Comparison of ENCODE assay signal across 24 cellular contexts in the genomic region with DNA sequence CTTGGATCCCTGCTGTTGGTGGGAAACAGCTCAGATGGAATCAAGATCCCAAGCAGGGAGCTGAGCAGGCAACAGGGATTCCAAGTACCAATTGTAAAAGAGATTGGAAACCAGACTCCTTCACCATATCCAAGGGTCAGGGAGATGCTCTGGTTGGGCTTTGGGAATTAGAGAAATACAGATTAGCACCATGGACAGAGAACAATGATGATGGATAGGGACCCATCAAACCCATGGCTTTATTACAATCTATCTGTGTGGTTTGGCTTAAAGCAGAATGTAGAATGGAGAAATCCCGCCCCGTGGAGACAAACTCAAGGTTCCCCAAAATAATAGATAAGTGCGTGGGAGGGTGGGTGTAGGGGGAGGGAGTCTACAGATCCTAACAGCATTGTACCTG.
DNase-seq lines count a peak whose midpoint lies in the region; ATAC-seq, FAIRE-seq and TF ChIP-seq lines count a peak whose summit lies in the region.
"Had no signal": no experiment of that assay in that cellular context is flagged by ENCODE, and none has a peak within 500 bp of the region (broad histone marks: within the 10 kb centered on the region; RNA-seq: fewer than 3 reads in every experiment).

No MANE protein-coding gene starts in this region.

- no peak overlapping the region for H3K9ac ChIP-seq in SK-N-SH
- H3K9ac ChIP-seq in K562 (ENCODE audit: insufficient read depth in 1 of 2, low read depth in 2 of 2, low read length in 2 of 2), result no peak overlapping the region
- H3K9ac ChIP-seq: GM23248 had no signal

- TF ChIP-seq RAD21 in SK-N-SH (IDR thresholded peaks at IDR 0.05; ENCODE audit: low read length), result no peak
- no peak for TF ChIP-seq RAD21 in K562 (CRISPR knock-in tag; conservative IDR thresholded peaks at IDR 0.05 in 1 of 2, IDR thresholded peaks at IDR 0.05 in 1 of 2)

- H3K9me2 ChIP-seq in SK-N-SH, result no peaks in the 10 kb centered on the region

- intact Hi-C loops in K562 (cut with micrococcal nuclease), result no loop called here
- intact Hi-C loops in dorsolateral prefrontal cortex (cut with DNase I), result loop anchor here (10.0 kb wide), 2 partner anchors 431 to 441 kb away; partner anchors contain the start of gene GRIK3 (in 1 of the 2)

- H3K4me2 ChIP-seq in SK-N-SH (no peak overlapping the region), K562 (ENCODE audit: insufficient read depth, low read length) (no peak overlapping the region)

- H3K9me1 ChIP-seq in K562 (ENCODE audit: control insufficient read depth, insufficient read depth, low read length), result no peaks in the 10 kb centered on the region

- no peaks in the 10 kb centered on the region for H3K9me3 ChIP-seq in SK-N-SH
- no peaks in the 10 kb centered on the region for H3K9me3 ChIP-seq in K562 (replicated peaks; ENCODE audit: control insufficient read depth, insufficient read depth, low read depth, low read length)
- H3K9me3 ChIP-seq: HAP-1 had no signal

- H3K27ac ChIP-seq in SK-N-SH (ENCODE audit: low read depth in 2 of 2, low read length in 1 of 2) (no peak overlapping the region), K562 (ENCODE audit: extremely low read depth, low read depth, low read length) (no peak overlapping the region), brain microvascular endothelial cell (no peak overlapping the region), dorsolateral prefrontal cortex (no peak overlapping the region)
- H3K27ac ChIP-seq: 22Rv1, C4-2B, GM23248, RWPE1, SK-N-MC had no signal

- CTCF ChIA-PET in SK-N-SH (lab: Yijun Ruan, JAX) (interaction anchor here (2.4 to 3.2 kb wide), 2 partner anchors 28 to 50 kb away, joined by 7 to 14 read pairs; no protein-coding TSS in a partner anchor), K562 (lab: Yijun Ruan, JAX; ENCODE audit: low intra/inter-chr PET ratio) (no interaction called here)

- ATAC-seq in SK-N-SH treated with all-trans-retinoic acid at 6 μM for 48 hours, result no peak
- ATAC-seq in K562, result no peak
- no peak for ATAC-seq in HG02852 (IDR thresholded peaks at IDR 0.05; ENCODE audit: unreplicated experiment)
- no peak for ATAC-seq in GM18505 (IDR thresholded peaks at IDR 0.05; ENCODE audit: unreplicated experiment)

- FAIRE-seq in K562 (lab: Jason Lieb, UNC), result peak; percentile 79
- FAIRE-seq: HTR-8/SVneo had no signal

- DNase-seq in SK-N-SH (no peak), LHCN-M2 (ENCODE audit: low read depth) (peak; percentile 3), K562 (ENCODE audit: extremely low read depth in 1 of 4, low spot score in 3 of 4) (no peak), brain microvascular endothelial cell (no peak), dorsolateral prefrontal cortex (no peak)
- DNase-seq: GF-D8, GM23248, IMR-90, MM.1S, NCI-H1048, NCI-H1417 treated with DMSO at 0.1 percent for 48 hours, NCI-H187, NCI-H446, NCI-H526, SHP77 treated with DMSO at 0.1 percent for 48 hours had no signal

- no peak overlapping the region for H3K4me3 ChIP-seq in SK-N-SH (ENCODE audit: low read depth in 2 of 2, low read length in 1 of 2)
- H3K4me3 ChIP-seq in K562, result no peak overlapping the region
- no peak overlapping the region for H3K4me3 ChIP-seq in brain microvascular endothelial cell (ENCODE audit: low read depth, low read length)
- no peak overlapping the region for H3K4me3 ChIP-seq in dorsolateral prefrontal cortex
- H3K4me3 ChIP-seq: GM23248, HAP-1, SK-N-MC had no signal

- no peak for TF ChIP-seq POLR2A in K562 (conservative IDR thresholded peaks at IDR 0.05)
- no peak for TF ChIP-seq POLR2A in GM18505 (IDR thresholded peaks at IDR 0.05; ENCODE audit: borderline replicate concordance, extremely low read depth, insufficient read depth, insufficient read length)

- H3K36me3 ChIP-seq in SK-N-SH (replicated peaks in 1 of 2; ENCODE audit: control insufficient read depth in 1 of 2, insufficient read depth in 2 of 2, low read length in 1 of 2) (no peaks in the 10 kb centered on the region), K562 (ENCODE audit: control insufficient read depth, insufficient read depth, low read length) (no peaks in the 10 kb centered on the region), brain microvascular endothelial cell (replicated peaks) (no peaks in the 10 kb centered on the region)
- H3K36me3 ChIP-seq: HAP-1 had no signal

- H3K27me3 ChIP-seq in SK-N-SH (ENCODE audit: insufficient read depth) (no peaks in the 10 kb centered on the region), K562 (ENCODE audit: control insufficient read depth in 2 of 2, insufficient read depth in 2 of 2, low read length in 2 of 2) (peaks cover 0 to 5% of the 10 kb centered on the region in 2 experiments; a peak in 1 of 5 replicates), brain microvascular endothelial cell (replicated peaks) (no peaks in the 10 kb centered on the region), dorsolateral prefrontal cortex (peaks cover 0 to 4% (median 0%) of the 10 kb centered on the region in 45 donors)

- H3K79me2 ChIP-seq in SK-N-SH (ENCODE audit: insufficient read depth) (no peaks in the 10 kb centered on the region), K562 (ENCODE audit: control insufficient read depth, insufficient read depth, low read length) (no peaks in the 10 kb centered on the region)

- H3K4me1 ChIP-seq in SK-N-SH (ENCODE audit: control insufficient read depth in 1 of 2, insufficient read depth in 2 of 2, low read depth in 1 of 2, low read length in 1 of 2) (no peaks in the 10 kb centered on the region), K562 (replicated peaks in 1 of 2; ENCODE audit: control insufficient read depth in 2 of 2, insufficient read depth in 2 of 2, low read length in 2 of 2) (no peaks in the 10 kb centered on the region)
- H3K4me1 ChIP-seq: HAP-1 had no signal

- TF ChIP-seq CTCF in SK-N-SH (IDR thresholded peaks at IDR 0.05), result no peak
- no peak for TF ChIP-seq CTCF in K562 (IDR thresholded peaks at IDR 0.05 in 2 of 3, conservative IDR thresholded peaks at IDR 0.05 in 1 of 3; ENCODE audit: insufficient read depth in 2 of 3, low read depth in 1 of 3, low read length in 3 of 3)
- TF ChIP-seq CTCF in brain microvascular endothelial cell (IDR thresholded peaks at IDR 0.05; ENCODE audit: low read depth, low read length, missing control alignments), result no peak
- no peak for TF ChIP-seq CTCF in dorsolateral prefrontal cortex (IDR thresholded peaks at IDR 0.05 in 54 of 56, conservative IDR thresholded peaks at IDR 0.05 in 2 of 56; ENCODE audit: low read depth in 1 of 56, partially characterized antibody in 56 of 56)

- POLR2A ChIA-PET in SK-N-SH (lab: Yijun Ruan, JAX), result no interaction called here
- POLR2A ChIA-PET in K562 (lab: Yijun Ruan, JAX), result interaction anchor here (0.6 kb wide), 1 partner anchor 264 kb away, joined by 3 read pairs; no protein-coding TSS in a partner anchor

- H3F3A ChIP-seq in SK-N-SH (replicated peaks; ENCODE audit: insufficient read depth), result no peaks in the 10 kb centered on the region

- 23% methylated on average over 3 of the region's 3 CpGs for WGBS in SK-N-SH (ENCODE audit: low lambda C conversion rate)
- WGBS in K562 (ENCODE audit: insufficient coverage, low coverage, missing lambda C conversion rate), result 2% methylated on average over 3 of the region's 3 CpGs

- H2AFZ ChIP-seq in SK-N-SH (ENCODE audit: low read depth) (no peak overlapping the region), K562 (ENCODE audit: low read depth, low read length) (no peak overlapping the region)
- H2AFZ ChIP-seq: GM23248 had no signal

- in situ Hi-C loops in K562 (cut with MboI) (no loop called here), brain microvascular endothelial cell (cut with HindIII; ENCODE audit: low pct_ligation_motif_present, low sequenced_read_pairs) (no loop called here)

- BruUV-seq in K562 (replicated peaks; lab: Mats Ljungman, UMichigan), result no TSS peak

- H4K20me1 ChIP-seq in SK-N-SH (ENCODE audit: insufficient read depth) (no peaks in the 10 kb centered on the region), K562 (replicated peaks; ENCODE audit: control insufficient read depth, insufficient read depth, low read length) (peaks cover 4% of the 10 kb centered on the region; the same call in 1 of the 2 replicates)

- no peak for TF ChIP-seq EP300 in SK-N-SH (IDR thresholded peaks at IDR 0.05; ENCODE audit: borderline replicate concordance in 1 of 2, low read depth in 1 of 2, low read length in 1 of 2)
- no peak for TF ChIP-seq EP300 in K562 (IDR thresholded peaks at IDR 0.05; ENCODE audit: low read length)

TF ChIP-seq in SK-N-SH treated with all-trans-retinoic acid at 6 μM for 48 hours, 23 proteins besides CTCF, POLR2A, EP300 and RAD21 (continues in another document):
- TF ChIP-seq PPARA (CRISPR knock-in tag; IDR thresholded peaks at IDR 0.05; ENCODE audit: borderline replicate concordance), result no peak
- no peak for TF ChIP-seq OSR1 (CRISPR knock-in tag; IDR thresholded peaks at IDR 0.05)
- TF ChIP-seq ZFP30 (CRISPR knock-in tag; IDR thresholded peaks at IDR 0.05), result no peak

TF ChIP-seq in K562, 482 proteins besides CTCF, POLR2A, EP300 and RAD21 (continues in another document):
- TF ChIP-seq POLR2AphosphoS5 (IDR thresholded peaks at IDR 0.05; ENCODE audit: control insufficient read depth, insufficient read depth, low read depth, low read length) (no peak), NR0B1 (IDR thresholded peaks at IDR 0.05; ENCODE audit: partially characterized antibody) (no peak), MYBL2 (IDR thresholded peaks at IDR 0.05; ENCODE audit: low read depth) (no peak), MYBL2 (CRISPR knock-in tag; IDR thresholded peaks at IDR 0.05; ENCODE audit: borderline replicate concordance) (no peak), XRCC4 (IDR thresholded peaks at IDR 0.05; ENCODE audit: extremely low read depth, insufficient read depth, insufficient read length) (no peak), MEIS2 (IDR thresholded peaks at IDR 0.05; ENCODE audit: partially characterized antibody) (peak; percentile 54)

Comparison
In these comparisons a context has a peak if more than half of its experiments do, and no peak if none do; other contexts are left out.
1. Of the 27 proteins assayed by ChIP-seq in both K562 and SK-N-SH: peak only in K562: none; only in SK-N-SH: REST; in both: none; in neither: 26.